1 cellular context compared by ENCODE assay signal in genomic region chr11:78493413-78493975, GRCh38.
TF ChIP-seq lines count a peak whose summit lies in the region.

No MANE protein-coding gene starts in this region.

TF ChIP-seq in HepG2, 621 proteins besides CTCF, POLR2A, EP300 and RAD21 (continued from another document):
- no peak for TF ChIP-seq PATZ1 (CRISPR knock-in tag; IDR thresholded peaks at IDR 0.05)
TF ChIP-seq in HepG2: peak in this region for 1.
